20 cellular contexts compared by ENCODE assay signal in the genomic region with DNA sequence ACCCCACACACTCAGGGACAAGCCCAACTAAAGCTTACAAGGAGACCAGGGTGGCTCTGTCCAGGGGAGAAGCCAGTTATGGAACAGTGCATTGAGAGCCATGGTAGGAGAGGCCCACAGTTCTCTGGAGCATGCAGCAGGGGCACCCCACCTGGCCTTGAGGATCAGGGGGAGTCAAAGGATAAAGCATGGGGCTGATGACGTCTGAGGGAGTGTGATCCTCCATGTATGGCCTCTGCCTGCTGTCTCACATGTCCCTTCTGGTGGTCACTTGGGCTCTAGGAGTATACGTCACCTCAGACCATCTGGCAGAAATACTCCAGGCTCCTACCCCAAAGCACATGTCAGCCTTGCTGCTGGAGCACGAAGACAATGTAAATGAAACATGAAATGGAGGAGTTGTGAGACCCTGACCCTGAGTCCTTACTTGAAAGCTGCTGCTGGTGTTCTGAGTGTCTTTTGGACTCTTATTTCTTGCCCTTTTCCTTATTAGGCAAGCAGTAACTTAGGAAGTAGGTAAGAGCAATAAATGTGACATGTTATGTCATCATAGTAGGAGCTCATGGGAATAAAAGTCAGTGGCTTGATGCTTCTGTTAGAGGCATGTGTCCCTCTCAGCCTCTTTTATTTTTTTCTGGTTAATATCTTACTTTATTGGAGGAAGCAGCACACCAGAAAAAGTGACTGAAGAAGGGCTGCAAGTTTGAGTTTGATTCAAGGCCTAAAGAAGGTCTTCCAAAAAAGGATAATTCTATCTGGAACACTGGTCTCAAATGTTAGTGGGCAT. TPM values are rescaled to one million over a fixed set of nuclear protein-coding genes. Genes with fewer than 3 reads are reported as not detected.
DNase-seq lines count a peak whose midpoint lies in the region; ATAC-seq and TF ChIP-seq lines count a peak whose summit lies in the region.
"Had no signal": no experiment of that assay in that cellular context is flagged by ENCODE, and none has a peak within 500 bp of the region (broad histone marks: within the 10 kb centered on the region; RNA-seq: fewer than 3 reads in every experiment).

No MANE protein-coding gene starts in this region.

- H3K79me2 ChIP-seq in HCT116 (ENCODE audit: insufficient read depth, low read length): no peaks in the 10 kb centered on the region

- H3K4me1 ChIP-seq in HCT116 (ENCODE audit: control insufficient read depth in 1 of 2, insufficient read depth in 2 of 2, low read length in 2 of 2) (no peaks in the 10 kb centered on the region; a peak in 1 of 4 replicates), lower lobe of right lung (no peaks in the 10 kb centered on the region)

- TF ChIP-seq CTCF in HCT116 (IDR thresholded peaks at IDR 0.05 in 2 of 3, conservative IDR thresholded peaks at IDR 0.05 in 1 of 3; ENCODE audit: borderline replicate concordance in 1 of 3, insufficient read depth in 1 of 3, low read depth in 2 of 3, low read length in 2 of 3): no peak
- TF ChIP-seq CTCF in endothelial cell (IDR thresholded peaks at IDR 0.05; ENCODE audit: unreplicated experiment): no peak
- TF ChIP-seq CTCF in lower lobe of right lung (IDR thresholded peaks at IDR 0.05): no peak

- H3K4me2 ChIP-seq in HCT116 (ENCODE audit: low read length): no peak overlapping the region

- intact Hi-C loops in HCT116 (cut with micrococcal nuclease): loop anchor here (5.0 kb wide), 1 partner anchor 159 kb away; the partner anchor contains the start of gene TOPBP1
- intact Hi-C loops in lower lobe of right lung (cut with DNase I): no loop called here

- H3K27me3 ChIP-seq in HCT116 (ENCODE audit: insufficient read depth, low read length) (no peaks in the 10 kb centered on the region), lower lobe of right lung (ENCODE audit: low read depth) (no peaks in the 10 kb centered on the region)
- H3K27me3 ChIP-seq: dorsolateral prefrontal cortex, foreskin keratinocyte had no signal

- DNase-seq in Caki2 (ENCODE audit: low read depth) (peak; percentile 54), HCT116 (ENCODE audit: low read depth, low spot score) (no peak), endothelial cell (ENCODE audit: low spot score) (no peak), renal cortical epithelial cell (ENCODE audit: low read depth) (peak; percentile 76), LoVo (ENCODE audit: low spot score) (no peak), lower lobe of right lung (no peak)
- DNase-seq in stimulated activated naive CD4-positive, alpha-beta T cell treated with Interleukin-2 at 50 U/mL for 16 hours (lab: John Stamatoyannopoulos, UW): no peak
- DNase-seq: activated CD4-positive, alpha-beta T cell treated with anti-CD3 and anti-CD28 coated beads for 48 hours; activated naive CD4-positive, alpha-beta T cell treated with anti-CD3 and anti-CD28 coated beads, Interleukin-2, amount 50 U/mL, for 16 hours; CD8-positive, alpha-beta memory T cell; central memory CD4-positive, alpha-beta T cell; naive thymus-derived CD4-positive, alpha-beta T cell; NCI-H1105 treated with DMSO at 0.1 percent for 48 hours; NCI-H748 treated with DMSO at 0.1 percent for 48 hours; stimulated activated CD4-positive, alpha-beta T cell treated with anti-CD3 and anti-CD28 coated beads, Interleukin-4, amount 100 ng/mL, for 24 hours had no signal

- POLR2A ChIA-PET in HCT116 (lab: Charles Lee): no interaction called here

- H3K9me2 ChIP-seq in HCT116 (ENCODE audit: insufficient read depth): no peaks in the 10 kb centered on the region

- ATAC-seq in HCT116 (no peak), lower lobe of right lung (no peak)
- ATAC-seq: naive thymus-derived CD4-positive, alpha-beta T cell had no signal

- TF ChIP-seq RAD21 in HCT116 (IDR thresholded peaks at IDR 0.05; ENCODE audit: low read depth): no peak

- H3K36me3 Mint-ChIP-seq in endothelial cell (ENCODE audit: low read depth, unreplicated experiment): peaks cover 17% of the 10 kb centered on the region

- no peak for TF ChIP-seq POLR2A in HCT116 (IDR thresholded peaks at IDR 0.05; ENCODE audit: borderline replicate concordance, extremely low read depth, insufficient read depth, insufficient read length)

- RAD21 ChIA-PET in HCT116 (lab: Charles Lee; ENCODE audit: low non-redundant PET in 1 of 2, low total read pairs in 2 of 2, uncharacterized antibody in 2 of 2, unreplicated experiment in 2 of 2): no interaction called here

- BruUV-seq in HCT116 (replicated peaks; lab: Mats Ljungman, UMichigan): no TSS peak

- H3K27ac ChIP-seq in HCT116 (ENCODE audit: low read depth, low read length) (no peak overlapping the region), lower lobe of right lung (no peak overlapping the region)

- H3K9me3 Mint-ChIP-seq in endothelial cell (ENCODE audit: unreplicated experiment): no peaks in the 10 kb centered on the region
- H3K9me3 Mint-ChIP-seq: activated T-helper 1 cell treated with anti-CD3 and anti-CD28 coated beads, Interleukin-12 subunit alpha, Interleukin-12 subunit beta, Interleukin-2, Interleukin-4 antibody, amounts not matched to agents 30 ng/mL and 10 ng/mL and 1 ng/mL, durations not matched to agents 14 hours and 24 hours and 36 hours; CD8-positive, alpha-beta memory T cell; naive thymus-derived CD4-positive, alpha-beta T cell; stimulated activated naive CD8-positive, alpha-beta T cell treated with anti-CD3 and anti-CD28 coated beads, Interleukin-15, Interleukin-2, amounts not matched to agents 100 ng/mL and 50 ng/mL, for 24 hours; T-helper 1 cell treated with Interleukin-12 subunit alpha and Interleukin-12 subunit beta and Interleukin-4 antibody, amounts not matched to agents 30 μg/mL and 1 μg/mL, for 36 hours had no signal

- H3K4me3 ChIP-seq in HCT116 (replicated peaks in 1 of 2; ENCODE audit: low read depth in 1 of 2, low read length in 2 of 2) (no peak overlapping the region), lower lobe of right lung (no peak overlapping the region)
- H3K4me3 ChIP-seq: dorsolateral prefrontal cortex had no signal

- no peak overlapping the region for H3K9ac ChIP-seq in HCT116 (ENCODE audit: low read length)

- no peak overlapping the region for H2AFZ ChIP-seq in HCT116 (ENCODE audit: low read depth, low read length, poor library complexity, severe bottlenecking)

- in situ Hi-C loops in Caki2 (cut with HindIII; ENCODE audit: low pct_unique_long_range_greater_than_20kb, low sequenced_read_pairs): no loop called here

- H3K9me3 ChIP-seq in HCT116 (ENCODE audit: control insufficient read depth in 1 of 2, insufficient read depth in 1 of 2, low read depth in 1 of 2, low read length in 2 of 2) (no peaks in the 10 kb centered on the region), lower lobe of right lung (no peaks in the 10 kb centered on the region)

- H3K4me3 Mint-ChIP-seq in endothelial cell (ENCODE audit: unreplicated experiment): peak overlapping the region; percentile 69
- H3K4me3 Mint-ChIP-seq: activated T-helper 1 cell treated with anti-CD3 and anti-CD28 coated beads, Interleukin-12 subunit alpha, Interleukin-12 subunit beta, Interleukin-2, Interleukin-4 antibody, amounts not matched to agents 30 ng/mL and 10 ng/mL and 1 ng/mL, durations not matched to agents 14 hours and 24 hours and 36 hours; CD8-positive, alpha-beta memory T cell; naive thymus-derived CD4-positive, alpha-beta T cell; stimulated activated naive CD8-positive, alpha-beta T cell treated with anti-CD3 and anti-CD28 coated beads, Interleukin-15, Interleukin-2, amounts not matched to agents 100 ng/mL and 50 ng/mL, for 24 hours; T-helper 1 cell treated with Interleukin-12 subunit alpha and Interleukin-12 subunit beta and Interleukin-4 antibody, amounts not matched to agents 30 μg/mL and 1 μg/mL, for 36 hours had no signal

- CTCF ChIA-PET in HCT116 (lab: Charles Lee): no interaction called here

- no peaks in the 10 kb centered on the region for H3K27me3 Mint-ChIP-seq in endothelial cell (ENCODE audit: unreplicated experiment)
- H3K27me3 Mint-ChIP-seq: CD8-positive, alpha-beta memory T cell; naive thymus-derived CD4-positive, alpha-beta T cell; stimulated activated naive CD8-positive, alpha-beta T cell treated with anti-CD3 and anti-CD28 coated beads, Interleukin-15, Interleukin-2, amounts not matched to agents 100 ng/mL and 50 ng/mL, for 24 hours had no signal

- H3K36me3 ChIP-seq in HCT116 (ENCODE audit: control insufficient read depth in 1 of 2, insufficient read depth in 2 of 2, low read length in 2 of 2): peaks cover 33 to 46% of the 10 kb centered on the region in 2 experiments
- peaks cover 79% of the 10 kb centered on the region for H3K36me3 ChIP-seq in lower lobe of right lung

- no peak overlapping the region for H3K27ac Mint-ChIP-seq in endothelial cell (ENCODE audit: unreplicated experiment)
- H3K27ac Mint-ChIP-seq: activated T-helper 1 cell treated with anti-CD3 and anti-CD28 coated beads, Interleukin-12 subunit alpha, Interleukin-12 subunit beta, Interleukin-2, Interleukin-4 antibody, amounts not matched to agents 30 ng/mL and 10 ng/mL and 1 ng/mL, durations not matched to agents 14 hours and 24 hours and 36 hours; stimulated activated naive CD8-positive, alpha-beta T cell treated with anti-CD3 and anti-CD28 coated beads, Interleukin-15, Interleukin-2, amounts not matched to agents 100 ng/mL and 50 ng/mL, for 24 hours; T-helper 1 cell treated with Interleukin-12 subunit alpha and Interleukin-12 subunit beta and Interleukin-4 antibody, amounts not matched to agents 30 μg/mL and 1 μg/mL, for 36 hours had no signal

- H3K4me1 Mint-ChIP-seq in endothelial cell (ENCODE audit: unreplicated experiment): no peaks in the 10 kb centered on the region

- H4K20me1 ChIP-seq in HCT116 (ENCODE audit: insufficient read depth): no peaks in the 10 kb centered on the region

TF ChIP-seq in HCT116, 20 proteins besides CTCF, POLR2A, EP300 and RAD21 (continues in another document):
- TF ChIP-seq, protein P1, sequence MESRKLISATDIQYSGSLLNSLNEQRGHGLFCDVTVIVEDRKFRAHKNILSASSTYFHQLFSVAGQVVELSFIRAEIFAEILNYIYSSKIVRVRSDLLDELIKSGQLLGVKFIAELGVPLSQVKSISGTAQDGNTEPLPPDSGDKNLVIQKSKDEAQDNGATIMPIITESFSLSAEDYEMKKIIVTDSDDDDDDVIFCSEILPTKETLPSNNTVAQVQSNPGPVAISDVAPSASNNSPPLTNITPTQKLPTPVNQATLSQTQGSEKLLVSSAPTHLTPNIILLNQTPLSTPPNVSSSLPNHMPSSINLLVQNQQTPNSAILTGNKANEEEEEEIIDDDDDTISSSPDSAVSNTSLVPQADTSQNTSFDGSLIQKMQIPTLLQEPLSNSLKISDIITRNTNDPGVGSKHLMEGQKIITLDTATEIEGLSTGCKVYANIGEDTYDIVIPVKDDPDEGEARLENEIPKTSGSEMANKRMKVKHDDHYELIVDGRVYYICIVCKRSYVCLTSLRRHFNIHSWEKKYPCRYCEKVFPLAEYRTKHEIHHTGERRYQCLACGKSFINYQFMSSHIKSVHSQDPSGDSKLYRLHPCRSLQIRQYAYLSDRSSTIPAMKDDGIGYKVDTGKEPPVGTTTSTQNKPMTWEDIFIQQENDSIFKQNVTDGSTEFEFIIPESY (IDR thresholded peaks at IDR 0.05; ENCODE audit: extremely low read depth, insufficient replicate concordance, low read length): no peak

RNA-seq across cellular contexts. Expression of gene SRPRB, which starts 15.5 kb away (rescaled TPM):
- total RNA-seq in Caki2 (2014; rRNA removed; shearing (Covaris generic); ENCODE audit: low replicate concordance): 85.9 and 96.3 TPM in 2 replicates
- total RNA-seq in HCT116 (2021; ENCODE audit: unreplicated experiment): 61.0 TPM
- polyA plus RNA-seq in HCT116 (2012): 53.3 and 57.9 TPM in 2 replicates
- total RNA-seq in endothelial cell (ENCODE audit: unreplicated experiment): 22.9 TPM
- 64.7 and 120 TPM in 2 replicates for total RNA-seq in renal cortical epithelial cell
- total RNA-seq in lower lobe of right lung: 43.3 TPM

Comparison
In these comparisons a context has a peak if more than half of its experiments do, and no peak if none do; other contexts are left out.
1. DNase-seq: peak in Caki2 (single experiment) and renal cortical epithelial cell (single experiment); none in HCT116 (single experiment), endothelial cell (single experiment), LoVo (single experiment), stimulated activated naive CD4-positive, alpha-beta T cell treated with Interleukin-2 at 50 U/mL for 16 hours (single experiment) and lower lobe of right lung (single experiment).